10 cellular contexts compared by ENCODE assay signal in the genomic region with DNA sequence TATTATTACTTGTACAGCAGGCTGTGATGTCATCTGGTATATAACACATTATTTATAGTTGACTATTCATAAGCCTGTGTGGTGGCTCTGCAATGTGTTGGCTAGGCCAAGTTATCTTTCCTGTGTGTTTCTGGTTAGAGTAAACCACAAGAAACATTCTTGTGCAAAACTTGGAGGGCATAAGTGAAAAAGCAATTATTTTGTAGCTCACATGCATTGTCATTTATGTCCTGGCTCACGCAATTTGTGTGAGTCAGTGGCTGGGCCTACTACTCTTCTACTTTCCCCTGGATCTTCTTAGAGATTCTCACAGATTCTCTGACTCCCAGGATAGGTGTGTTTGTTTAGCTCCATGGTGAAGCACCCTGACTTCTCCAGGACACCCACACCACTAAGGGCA. TPM values are rescaled to one million over a fixed set of nuclear protein-coding genes. Genes with fewer than 3 reads are reported as not detected.
DNase-seq lines count a peak whose midpoint lies in the region; ATAC-seq and TF ChIP-seq lines count a peak whose summit lies in the region.
"Had no signal": no experiment of that assay in that cellular context is flagged by ENCODE, and none has a peak within 500 bp of the region (broad histone marks: within the 10 kb centered on the region; RNA-seq: fewer than 3 reads in every experiment).

No MANE protein-coding gene starts in this region.

- no peak overlapping the region for H3K4me3 Mint-ChIP-seq in activated T-cell treated with anti-CD3 and anti-CD28 coated beads, Interleukin-2, amount 50 U/mL, for 72 hours
- no peak overlapping the region for H3K4me3 Mint-ChIP-seq in MCF 10A (ENCODE audit: unreplicated experiment)
- H3K4me3 Mint-ChIP-seq in stimulated activated naive B cell treated with anti-CD40 and anti-IgM and Interleukin-4, amounts not matched to agents 10 μg/mL and 1 μg/mL and 100 μg/mL, for 72 hours: no peak overlapping the region
- H3K4me3 Mint-ChIP-seq: CD4-positive, CD25-positive, alpha-beta regulatory T cell had no signal

- BruUV-seq in MCF 10A (replicated peaks; lab: Mats Ljungman, UMichigan): no TSS peak

- DNase-seq in activated T-cell treated with anti-CD3 and anti-CD28 coated beads, Interleukin-2, amount 50 U/mL, for 72 hours: peak; percentile 25 to 41
- DNase-seq in activated T-cell treated with anti-CD3 and anti-CD28 coated beads, Interleukin-2, amount 50 U/mL, for 1 hour: no peak
- peak; percentile 96 for DNase-seq in MV-4-11 (lab: John Stamatoyannopoulos, UW)
- DNase-seq in MCF 10A (ENCODE audit: unreplicated experiment): peak; percentile 51
- no peak for DNase-seq in stimulated activated naive CD8-positive, alpha-beta T cell treated with anti-CD3 and anti-CD28 coated beads, Interleukin-15, Interleukin-2, amounts not matched to agents 100 U/mL and 50 U/mL, for 24 hours
- DNase-seq in C1 segment of cervical spinal cord (lab: John Stamatoyannopoulos, UW): no peak
- no peak for DNase-seq in stimulated activated naive B cell treated with anti-CD40 and anti-IgM and Interleukin-4, amounts not matched to agents 10 μg/mL and 1 μg/mL and 100 μg/mL, for 72 hours
- DNase-seq: CD4-positive, CD25-positive, alpha-beta regulatory T cell; heart right ventricle had no signal

- peaks cover 0 to 3% of the 10 kb centered on the region in 2 donors for H3K9me3 Mint-ChIP-seq in activated T-cell treated with anti-CD3 and anti-CD28 coated beads, Interleukin-2, amount 50 U/mL, for 72 hours
- no peaks in the 10 kb centered on the region for H3K9me3 Mint-ChIP-seq in MCF 10A (ENCODE audit: unreplicated experiment)
- no peaks in the 10 kb centered on the region for H3K9me3 Mint-ChIP-seq in stimulated activated naive B cell treated with anti-CD40 and anti-IgM and Interleukin-4, amounts not matched to agents 10 μg/mL and 1 μg/mL and 100 μg/mL, for 72 hours

- H3K27ac Mint-ChIP-seq in activated T-cell treated with anti-CD3 and anti-CD28 coated beads, Interleukin-2, amount 50 U/mL, for 72 hours: no peak overlapping the region
- H3K27ac Mint-ChIP-seq in MCF 10A (ENCODE audit: low read depth, unreplicated experiment): no peak overlapping the region
- no peak overlapping the region for H3K27ac Mint-ChIP-seq in stimulated activated naive B cell treated with anti-CD40 and anti-IgM and Interleukin-4, amounts not matched to agents 10 μg/mL and 1 μg/mL and 100 μg/mL, for 72 hours
- H3K27ac Mint-ChIP-seq: CD4-positive, CD25-positive, alpha-beta regulatory T cell had no signal

- no peaks in the 10 kb centered on the region for H3K36me3 Mint-ChIP-seq in activated T-cell treated with anti-CD3 and anti-CD28 coated beads, Interleukin-2, amount 50 U/mL, for 72 hours (ENCODE audit: insufficient read depth in 2 of 2)
- H3K36me3 Mint-ChIP-seq in MCF 10A (ENCODE audit: insufficient read depth, unreplicated experiment): no peaks in the 10 kb centered on the region
- no peaks in the 10 kb centered on the region for H3K36me3 Mint-ChIP-seq in stimulated activated naive B cell treated with anti-CD40 and anti-IgM and Interleukin-4, amounts not matched to agents 10 μg/mL and 1 μg/mL and 100 μg/mL, for 72 hours
- H3K36me3 Mint-ChIP-seq: CD4-positive, CD25-positive, alpha-beta regulatory T cell had no signal

- intact Hi-C loops in MCF 10A (cut with micrococcal nuclease): loop anchor here (2.0 kb wide), 1 partner anchor 22 kb away; no protein-coding TSS in a partner anchor

- no peak for TF ChIP-seq CTCF in MCF 10A (IDR thresholded peaks at IDR 0.05; ENCODE audit: unreplicated experiment)

- CTCF ChIA-PET in MCF 10A (lab: Yijun Ruan, JAX): interaction anchor here (0.6 to 1.5 kb wide), 4 partner anchors 16 to 366 kb away, joined by 3 to 7 read pairs (median 5); no protein-coding TSS in a partner anchor

- H3K4me1 Mint-ChIP-seq in activated T-cell treated with anti-CD3 and anti-CD28 coated beads, Interleukin-2, amount 50 U/mL, for 72 hours (ENCODE audit: low read depth): peaks cover 34% of the 10 kb centered on the region
- H3K4me1 Mint-ChIP-seq in MCF 10A (ENCODE audit: insufficient read depth, unreplicated experiment): peaks cover 15% of the 10 kb centered on the region
- H3K4me1 Mint-ChIP-seq in stimulated activated naive B cell treated with anti-CD40 and anti-IgM and Interleukin-4, amounts not matched to agents 10 μg/mL and 1 μg/mL and 100 μg/mL, for 72 hours: peaks cover 11 to 12% of the 10 kb centered on the region in 2 donors

- ATAC-seq in activated T-cell treated with anti-CD3 and anti-CD28 coated beads, Interleukin-2, amount 50 U/mL, for 72 hours (replicated peaks in 1 of 2): peak; percentile 78 to 81
- peak; percentile 57 for ATAC-seq in stimulated activated naive CD8-positive, alpha-beta T cell treated with anti-CD3 and anti-CD28 coated beads, Interleukin-15, Interleukin-2, amounts not matched to agents 100 U/mL and 50 U/mL, for 24 hours
- no peak for ATAC-seq in GM19467 (IDR thresholded peaks at IDR 0.05; ENCODE audit: unreplicated experiment)
- no peak for ATAC-seq in stimulated activated naive B cell treated with anti-CD40 and anti-IgM and Interleukin-4, amounts not matched to agents 10 μg/mL and 1 μg/mL and 100 μg/mL, for 72 hours (replicated peaks)
- ATAC-seq: heart right ventricle had no signal

- POLR2A ChIA-PET in MCF 10A (lab: Yijun Ruan, JAX): interaction anchor here (0.6 kb wide), 1 partner anchor 370 kb away, joined by 4 read pairs; no protein-coding TSS in a partner anchor

- peaks cover 6% of the 10 kb centered on the region for H3K27me3 Mint-ChIP-seq in activated T-cell treated with anti-CD3 and anti-CD28 coated beads, Interleukin-2, amount 50 U/mL, for 72 hours (ENCODE audit: low read depth)
- no peaks in the 10 kb centered on the region for H3K27me3 Mint-ChIP-seq in MCF 10A (ENCODE audit: insufficient read depth, unreplicated experiment)
- H3K27me3 Mint-ChIP-seq in stimulated activated naive B cell treated with anti-CD40 and anti-IgM and Interleukin-4, amounts not matched to agents 10 μg/mL and 1 μg/mL and 100 μg/mL, for 72 hours: peaks cover 5% of the 10 kb centered on the region in 2 donors

RNA-seq across cellular contexts. Expression of a gene that starts 59.3 kb away (rescaled TPM):
- total RNA-seq in activated T-cell treated with anti-CD3 and anti-CD28 coated beads, Interleukin-2, amount 50 U/mL, for 72 hours: 10 to 100 TPM; 10.9 to 32.4 TPM
- total RNA-seq in MCF 10A (2022): 6.0 and 17.6 TPM in 2 replicates

Comparison
In these comparisons a context has a peak if more than half of its experiments do, and no peak if none do; other contexts are left out.
1. DNase-seq: peak in activated T-cell treated with anti-CD3 and anti-CD28 coated beads, Interleukin-2, amount 50 U/mL, for 72 hours (2 of 2), MV-4-11 (single experiment) and MCF 10A (single experiment); none in activated T-cell treated with anti-CD3 and anti-CD28 coated beads, Interleukin-2, amount 50 U/mL, for 1 hour (single experiment), stimulated activated naive CD8-positive, alpha-beta T cell treated with anti-CD3 and anti-CD28 coated beads, Interleukin-15, Interleukin-2, amounts not matched to agents 100 U/mL and 50 U/mL, for 24 hours (single experiment), C1 segment of cervical spinal cord (0 of 14) and stimulated activated naive B cell treated with anti-CD40 and anti-IgM and Interleukin-4, amounts not matched to agents 10 μg/mL and 1 μg/mL and 100 μg/mL, for 72 hours (single experiment).
2. ATAC-seq: peak in activated T-cell treated with anti-CD3 and anti-CD28 coated beads, Interleukin-2, amount 50 U/mL, for 72 hours (2 of 2) and stimulated activated naive CD8-positive, alpha-beta T cell treated with anti-CD3 and anti-CD28 coated beads, Interleukin-15, Interleukin-2, amounts not matched to agents 100 U/mL and 50 U/mL, for 24 hours (single experiment); none in GM19467 (single experiment) and stimulated activated naive B cell treated with anti-CD40 and anti-IgM and Interleukin-4, amounts not matched to agents 10 μg/mL and 1 μg/mL and 100 μg/mL, for 72 hours (0 of 2).